In genomic region chr22:29837780-29838598, GRCh38 we compare ENCODE assay signal across 1 cellular context.
TF ChIP-seq lines count a peak whose summit lies in the region.

TSS of gene ASCC2 (minus strand) at chr22:29838274. CDS start at chr22:29832325, 5,949 bp downstream.

TF ChIP-seq in HEK293, 187 proteins besides CTCF, POLR2A, EP300 and RAD21 (continued from another document):
- TF ChIP-seq PATZ1 (tag by site-specific recombination; IDR thresholded peaks at IDR 0.05) (0 out of 2 replicates have a peak, but pooled peaks have one; percentile 15), ZNF660 (tag by site-specific recombination; IDR thresholded peaks at IDR 0.05) (peak; percentile 48; the same call in 1 of the 2 replicates), ZBTB7A (tag by site-specific recombination; IDR thresholded peaks at IDR 0.05; ENCODE audit: low read depth) (no peak), ZBTB48 (tag by site-specific recombination; IDR thresholded peaks at IDR 0.05) (peak; percentile 89), ZNF76 (tag by site-specific recombination; IDR thresholded peaks at IDR 0.05; ENCODE audit: borderline replicate concordance, low read depth) (peak; percentile 44; the same call in 1 of the 2 replicates), ZNF362 (tag by site-specific recombination; IDR thresholded peaks at IDR 0.05) (no peak), ZBTB6 (tag by site-specific recombination; IDR thresholded peaks at IDR 0.05) (peak; percentile 60), ZBTB26 (tag by site-specific recombination; optimal IDR thresholded peaks at IDR 0.05) (peak; percentile 31), SP7 (tag by site-specific recombination; IDR thresholded peaks at IDR 0.05) (peak; percentile 48), ZNF280C (tag by site-specific recombination; IDR thresholded peaks at IDR 0.05) (no peak), ZNF24 (tag by site-specific recombination; IDR thresholded peaks at IDR 0.05) (peak; percentile 93), ZNF629 (tag by site-specific recombination; IDR thresholded peaks at IDR 0.05) (0 out of 2 replicates have a peak, but pooled peaks have one; percentile 12), REPIN1 (tag by site-specific recombination; IDR thresholded peaks at IDR 0.05; ENCODE audit: low read depth) (no peak), KLF9 (tag by site-specific recombination; IDR thresholded peaks at IDR 0.05; ENCODE audit: low read depth) (peak; percentile 92), ZNF561 (tag by site-specific recombination; IDR thresholded peaks at IDR 0.05; ENCODE audit: borderline replicate concordance) (no peak), ZNF335 (tag by site-specific recombination; conservative IDR thresholded peaks at IDR 0.05) (peak; percentile 83), ZNF114 (tag by site-specific recombination; IDR thresholded peaks at IDR 0.05) (no peak), KLF17 (tag by site-specific recombination; IDR thresholded peaks at IDR 0.05) (0 out of 2 replicates have a peak, but pooled peaks have one; percentile 29), ZNF23 (tag by site-specific recombination; IDR thresholded peaks at IDR 0.05; ENCODE audit: borderline replicate concordance) (no peak), SCRT2 (tag by site-specific recombination; IDR thresholded peaks at IDR 0.05) (no peak), BCL11A (tag by site-specific recombination; IDR thresholded peaks at IDR 0.05; ENCODE audit: low read depth) (no peak), ZNF354C (tag by site-specific recombination; IDR thresholded peaks at IDR 0.05; ENCODE audit: borderline replicate concordance, low read depth) (no peak), ZNF768 (tag by site-specific recombination; IDR thresholded peaks at IDR 0.05) (no peak), ZNF174 (tag by site-specific recombination; IDR thresholded peaks at IDR 0.05) (no peak), ZNF214 (tag by site-specific recombination; IDR thresholded peaks at IDR 0.05; ENCODE audit: borderline replicate concordance) (no peak), WT1 (tag by site-specific recombination; IDR thresholded peaks at IDR 0.05) (no peak), ZFP69B (tag by site-specific recombination; IDR thresholded peaks at IDR 0.05) (peak; percentile 68), INSM2 (tag by site-specific recombination; IDR thresholded peaks at IDR 0.05) (no peak; the same call in 1 of the 2 replicates), ZNF610 (tag by site-specific recombination; IDR thresholded peaks at IDR 0.05; ENCODE audit: borderline replicate concordance) (peak; percentile 67; the same call in 1 of the 2 replicates), HIC1 (tag by site-specific recombination; IDR thresholded peaks at IDR 0.05) (no peak), ZFP37 (tag by site-specific recombination; IDR thresholded peaks at IDR 0.05) (no peak), SP3 (tag by site-specific recombination; IDR thresholded peaks at IDR 0.05) (peak; percentile 81), IKZF3 (tag by site-specific recombination; IDR thresholded peaks at IDR 0.05) (0 out of 2 replicates have a peak, but pooled peaks have one; percentile 42), ZNF18 (tag by site-specific recombination; IDR thresholded peaks at IDR 0.05) (no peak), GLIS2 (tag by site-specific recombination; IDR thresholded peaks at IDR 0.05) (no peak), ZNF221 (tag by site-specific recombination; IDR thresholded peaks at IDR 0.05; ENCODE audit: borderline replicate concordance) (no peak), ZEB2 (tag by site-specific recombination; IDR thresholded peaks at IDR 0.05) (peak; percentile 56; the same call in 1 of the 2 replicates), TSHZ1 (tag by site-specific recombination; IDR thresholded peaks at IDR 0.05; ENCODE audit: borderline replicate concordance) (0 out of 2 replicates have a peak, but pooled peaks have one; percentile 17), ZSCAN4 (tag by site-specific recombination; IDR thresholded peaks at IDR 0.05) (no peak)
